ENCODE assay signal across 8 cellular contexts in genomic region chr7:10939911-10940747, GRCh38. TPM values are rescaled to one million over a fixed set of nuclear protein-coding genes. Genes with fewer than 3 reads are reported as not detected.
DNase-seq lines count a peak whose midpoint lies in the region; ATAC-seq, FAIRE-seq and TF ChIP-seq lines count a peak whose summit lies in the region.

No MANE protein-coding gene starts in this region.

- no peaks in the 10 kb centered on the region for H3K27me3 ChIP-seq in keratinocyte (ENCODE audit: control insufficient read depth, extremely low read depth, insufficient read depth, low read length)

- H3K4me1 ChIP-seq in keratinocyte (ENCODE audit: control insufficient read depth, extremely low read depth, insufficient read depth, low read length) = peaks cover 9% of the 10 kb centered on the region

- H3K9me1 ChIP-seq in keratinocyte (ENCODE audit: control insufficient read depth, extremely low read depth, insufficient read depth, low read length) = no peaks in the 10 kb centered on the region

- DNase-seq in AG10803 (ENCODE audit: low read depth) (peak; percentile 96), NCI-H226 (peak; percentile 98), cerebellar cortex (ENCODE audit: low spot score) (peak; percentile 95), keratinocyte (ENCODE audit: low read depth, low spot score) (peak; percentile 67)
- peak; percentile 67 to 83 (median 76) for DNase-seq in activated CD4-positive, CD25-positive, alpha-beta regulatory T cell (lab: John Stamatoyannopoulos, UW)
- peak; percentile 69 to 83 (median 77) for DNase-seq in stimulated activated CD4-positive, alpha-beta T cell treated with anti-CD3 and anti-CD28 coated beads, Interleukin-12 subunit alpha, Interleukin-12 subunit beta, amount 100 ng/mL, for 48 hours (ENCODE audit: low read depth in 2 of 3, low spot score in 1 of 3)

- H3K27ac ChIP-seq in keratinocyte (ENCODE audit: control insufficient read depth, insufficient read depth, low read length) = peak overlapping the region; percentile 98

- H3K9ac ChIP-seq in keratinocyte (ENCODE audit: control insufficient read depth, extremely low read depth, insufficient read depth, low read length) = peak overlapping the region; percentile 97

- H4K20me1 ChIP-seq in keratinocyte (ENCODE audit: control insufficient read depth, extremely low read depth, insufficient read depth, low read length) = peaks cover 3% of the 10 kb centered on the region

- H3K36me3 ChIP-seq in keratinocyte (ENCODE audit: control insufficient read depth in 2 of 2, extremely low read depth in 1 of 2, insufficient read depth in 2 of 2, low read length in 2 of 2) = peaks cover 2 to 4% of the 10 kb centered on the region in 2 experiments

- no peaks in the 10 kb centered on the region for H3K9me3 ChIP-seq in keratinocyte (ENCODE audit: control insufficient read depth, low read depth, low read length)

- peaks cover 38% of the 10 kb centered on the region for H3K79me2 ChIP-seq in keratinocyte (ENCODE audit: control insufficient read depth, insufficient read depth, low read length)

- TF ChIP-seq CTCF in AG10803 (conservative IDR thresholded peaks at IDR 0.05; ENCODE audit: low read length) (no peak), keratinocyte (optimal IDR thresholded peaks at IDR 0.05 in 1 of 3, IDR thresholded peaks at IDR 0.05 in 1 of 3, conservative IDR thresholded peaks at IDR 0.05 in 1 of 3; ENCODE audit: extremely low read depth in 1 of 3, insufficient read depth in 2 of 3, low read length in 3 of 3) (no peak)

- FAIRE-seq in keratinocyte (lab: Jason Lieb, UNC) = peak; percentile 86

- dilution Hi-C loops in keratinocyte (cut with MboI; ENCODE audit: extremely low pct_ligation_motif_present, low sequenced_read_pairs) = no loop called here

- peak overlapping the region; percentile 73 for H3K4me3 ChIP-seq in AG10803 (ENCODE audit: low read length)
- H3K4me3 ChIP-seq in keratinocyte (ENCODE audit: control insufficient read depth in 2 of 3, extremely low read depth in 1 of 3, insufficient read depth in 2 of 3, low read depth in 1 of 3, low read length in 3 of 3) = peak overlapping the region; percentile 84 to 98 (median 98)

- H2AFZ ChIP-seq in keratinocyte (ENCODE audit: control insufficient read depth, low read length) = peak overlapping the region; percentile 97

- peak; percentile 93 for ATAC-seq in GM19025 (IDR thresholded peaks at IDR 0.05; ENCODE audit: low read depth, unreplicated experiment)
- peak; percentile 96 for ATAC-seq in HG03196 (IDR thresholded peaks at IDR 0.05; ENCODE audit: unreplicated experiment)

- H3K4me2 ChIP-seq in keratinocyte (ENCODE audit: control insufficient read depth, extremely low read depth, insufficient read depth, low read depth, low read length) = peak overlapping the region; percentile 99

RNA-seq across cellular contexts. Expression of gene PHF14, which starts 33.5 kb away (rescaled TPM):
- polyA plus RNA-seq in keratinocyte = 9.3 to 16.9 TPM (median 12.8 TPM) in 3 replicates
- polyA plus RNA-seq in keratinocyte (2011; ENCODE audit: low read depth) = 36.8 TPM
- polyA plus RNA-seq in keratinocyte (2011; cell fraction: cytosol; rRNA removed) = 7.6 and 9.9 TPM in 2 replicates
- 14.5 and 20.3 TPM in 2 replicates for polyA plus RNA-seq in keratinocyte (2011; cell fraction: nucleus; rRNA removed)
- polyA plus RNA-seq in keratinocyte (2012; ENCODE audit: low replicate concordance) = 11.4 and 14.6 TPM in 2 replicates
- 3.1 to 28.8 TPM (median 10.2 TPM) in 3 replicates for polyA minus RNA-seq in keratinocyte
- polyA minus RNA-seq in keratinocyte (2011; cell fraction: cytosol; rRNA and poly(A)+ RNA removed) = 6.1 TPM
- 19.1 and 39.2 TPM in 2 replicates for polyA minus RNA-seq in keratinocyte (2011; cell fraction: nucleus; rRNA and poly(A)+ RNA removed)

Comparison
In these comparisons a context has a peak if more than half of its experiments do, and no peak if none do; other contexts are left out.
1. Peak in every context shown above with its lines: DNase-seq, ATAC-seq, H3K4me3 ChIP-seq and H3K27ac ChIP-seq.